In the genomic region with DNA sequence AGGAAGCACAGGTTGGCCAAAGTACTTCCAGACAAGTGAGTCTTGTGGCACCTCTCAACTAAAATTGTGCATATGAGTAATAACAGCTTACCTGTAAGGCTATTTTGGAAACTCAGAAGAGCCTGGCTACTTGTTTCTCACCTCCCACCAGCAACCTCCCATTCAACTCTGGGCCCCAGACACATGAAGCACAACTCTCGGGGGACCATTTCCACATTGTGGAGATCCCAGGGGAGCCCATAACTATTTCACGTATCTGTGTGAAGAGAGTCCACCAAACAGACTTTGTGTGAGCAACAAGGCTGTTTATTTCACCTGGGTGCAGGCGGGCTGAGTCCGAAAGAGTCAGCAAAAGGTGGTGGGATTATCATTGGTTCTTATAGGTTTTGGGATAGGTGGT, we compare ENCODE assay signal across 33 cellular contexts.
"Had no signal": no experiment of that assay in that cellular context is flagged by ENCODE, and none has a peak within 500 bp of the region (broad histone marks: within the 10 kb centered on the region; RNA-seq: fewer than 3 reads in every experiment).

No MANE protein-coding gene starts in this region.

- DNase-seq: activated B cell treated with CpG ODN at 0.5 μM for 24 hours; activated CD4-positive, alpha-beta memory T cell treated with anti-CD3 and anti-CD28 coated beads for 36 hours; activated CD4-positive, alpha-beta T cell treated with anti-CD3 and anti-CD28 coated beads for 48 hours; activated CD4-positive, alpha-beta T cell treated with anti-CD3 and anti-CD28 coated beads, Interleukin-2, amount 50 U/mL, for 1 hour; activated CD4-positive, alpha-beta T cell treated with anti-CD3 and anti-CD28 coated beads, Interleukin-2, amount 50 U/mL, for 4 hours; activated CD4-positive, CD25-positive, alpha-beta regulatory T cell treated with anti-CD3 and anti-CD28 coated beads, Interleukin-2, amount 50 U/mL, for 72 hours; activated CD8-positive, alpha-beta memory T cell treated with anti-CD3 and anti-CD28 coated beads, Interleukin-2, amount 50 U/mL, for 4 hours; activated CD8-positive, alpha-beta T cell treated with anti-CD3 and anti-CD28 coated beads for 36 hours; activated effector memory CD4-positive, alpha-beta T cell treated with anti-CD3 and anti-CD28 coated beads, Interleukin-2, amount 50 U/mL, for 16 hours; activated gamma-delta T cell treated with Interleukin-2 at 50 U/mL for 16 hours; activated naive CD4-positive, alpha-beta T cell; activated naive CD4-positive, alpha-beta T cell treated with anti-CD3 and anti-CD28 coated beads for 36 hours; activated naive CD4-positive, alpha-beta T cell treated with anti-CD3 and anti-CD28 coated beads, Interleukin-2, amount 50 U/mL, for 16 hours; activated naive CD8-positive, alpha-beta T cell treated with anti-CD3 and anti-CD28 coated beads for 36 hours; activated T-cell treated with anti-CD3 and anti-CD28 coated beads for 4 hours; activated T-cell treated with anti-CD3 and anti-CD28 coated beads, Interleukin-2, amount 50 U/mL, for 1 hour; activated T-cell treated with anti-CD3 and anti-CD28 coated beads, Interleukin-2, amount 50 U/mL, for 4 hours; activated T-cell treated with anti-CD3 and anti-CD28 coated beads, Interleukin-2, amount 50 U/mL, for 72 hours; amniotic stem cell; aorta; body of pancreas; brain microvascular endothelial cell; central memory CD4-positive, alpha-beta T cell; T-helper 1 cell; T-helper 2 cell; T-helper 9 cell had no signal

- ATAC-seq: activated CD8-positive, alpha-beta T cell treated with anti-CD3 and anti-CD28 coated beads for 36 hours; activated naive CD4-positive, alpha-beta T cell treated with anti-CD3 and anti-CD28 coated beads, Interleukin-2, amount 50 U/mL, for 72 hours; activated T-cell treated with anti-CD3 and anti-CD28 coated beads, Interleukin-2, amount 50 U/mL, for 4 hours; activated T-cell treated with anti-CD3 and anti-CD28 coated beads, Interleukin-2, amount 50 U/mL, for 72 hours; activated T-helper 17 cell treated with anti-CD3 and anti-CD28 coated beads, Interleukin-2, amount 50 U/mL, for 72 hours; body of pancreas had no signal

- H3K4me3 ChIP-seq: adrenal gland, body of pancreas, breast epithelium had no signal

- H3K27me3 ChIP-seq: adrenal gland, body of pancreas, brain microvascular endothelial cell, breast epithelium had no signal

- FAIRE-seq: astrocyte, TTC549 had no signal

- H3K27ac ChIP-seq: adrenal gland, body of pancreas, brain microvascular endothelial cell, breast epithelium, VCaP had no signal

- H3K36me3 ChIP-seq: breast epithelium had no signal

- H3K4me1 ChIP-seq: breast epithelium had no signal

- H3K9me3 ChIP-seq: adrenal gland, body of pancreas, breast epithelium had no signal
